1 cellular context compared by ENCODE assay signal in genomic region chr1:160093624-160094290, GRCh38.
A peak's percentile ranks its signal among the peaks of the same experiment; 100 is the strongest.
TF ChIP-seq lines count a peak whose summit lies in the region.

No MANE protein-coding gene starts in this region.

TF ChIP-seq in liver, 16 proteins besides CTCF, POLR2A, EP300 and RAD21 (continued from another document):
- TF ChIP-seq REST (IDR thresholded peaks at IDR 0.05) (no peak), FOXA1 (IDR thresholded peaks at IDR 0.05) (no peak), ZBTB33 (IDR thresholded peaks at IDR 0.05) (no peak), HNF4G (IDR thresholded peaks at IDR 0.05) (peak; percentile 65), MAX (IDR thresholded peaks at IDR 0.05) (no peak)
